ENCODE assay signal across 8 cellular contexts in genomic region chr18:77108001-77108692, GRCh38. TPM values are rescaled to one million over a fixed set of nuclear protein-coding genes. Genes with fewer than 3 reads are reported as not detected.
DNase-seq lines count a peak whose midpoint lies in the region; ATAC-seq and TF ChIP-seq lines count a peak whose summit lies in the region.

No MANE protein-coding gene starts in this region.

- H3K36me3 ChIP-seq in OCI-LY3 (replicated peaks; ENCODE audit: low read depth, low read length): peaks cover 33% of the 10 kb centered on the region

- no peaks in the 10 kb centered on the region for H3K9me3 ChIP-seq in OCI-LY3 (ENCODE audit: insufficient read depth, low read length)

- no peaks in the 10 kb centered on the region for H3K9me3 Mint-ChIP-seq in naive B cell

- H3K27ac ChIP-seq in OCI-LY3 (ENCODE audit: low read length) (peak overlapping the region; percentile 55), coronary artery (peak overlapping the region; percentile 41 to 66)

- peak overlapping the region; percentile 44 for H3K4me3 ChIP-seq in OCI-LY3 (ENCODE audit: low read length)
- peak overlapping the region; percentile 32 for H3K4me3 ChIP-seq in coronary artery

- H3K4me2 ChIP-seq in OCI-LY3 (ENCODE audit: low read length): peak overlapping the region; percentile 69

- H2AFZ ChIP-seq in OCI-LY3 (ENCODE audit: low read depth, low read length): no peak overlapping the region

- peak overlapping the region in 7 of 8 donors; percentile 31 to 70 (median 57) for H3K4me3 Mint-ChIP-seq in naive B cell

- H3K27me3 ChIP-seq in OCI-LY3 (ENCODE audit: low read depth, low read length): no peaks in the 10 kb centered on the region

- ATAC-seq in Right ventricle myocardium inferior (peak; percentile 63), HG02763 (IDR thresholded peaks at IDR 0.05; ENCODE audit: unreplicated experiment) (peak; percentile 57), naive B cell (ENCODE audit: low read depth in 2 of 2) (peak; percentile 72 to 79)

- H3K27me3 Mint-ChIP-seq in naive B cell: no peaks in the 10 kb centered on the region

- H3K9ac ChIP-seq in OCI-LY3 (ENCODE audit: low read length): peak overlapping the region; percentile 7; the same call in 1 of the 2 replicates

- peaks cover 0 to 28% of the 10 kb centered on the region in 2 donors for H3K36me3 Mint-ChIP-seq in naive B cell

- DNase-seq in Right ventricle myocardium inferior (ENCODE audit: missing footprints) (no peak), cardiac septum (ENCODE audit: low spot score) (no peak), coronary artery (ENCODE audit: low spot score) (no peak), naive B cell (peak; percentile 15), GM19240 (ENCODE audit: insufficient read length, low spot score) (no peak), NCI-H2107 treated with DMSO at 0.1 percent for 48 hours (lab: John Stamatoyannopoulos, UW; ENCODE audit: unreplicated experiment) (no peak)

- TF ChIP-seq CTCF in OCI-LY3 (IDR thresholded peaks at IDR 0.05; ENCODE audit: low read depth, low read length): no peak
- TF ChIP-seq CTCF in coronary artery (IDR thresholded peaks at IDR 0.05): no peak

- intact Hi-C loops in Right ventricle myocardium inferior (cut with DNase I) (no loop called here), cardiac septum (cut with DNase I) (loop anchor here (5.0 kb wide), 1 partner anchor 36 kb away; no protein-coding TSS in a partner anchor)

- H3K4me1 Mint-ChIP-seq in naive B cell: peaks cover 64 to 78% (median 75%) of the 10 kb centered on the region in 3 donors

- H3K79me2 ChIP-seq in OCI-LY3 (ENCODE audit: low read length): peaks cover 27% of the 10 kb centered on the region

- H3K4me1 ChIP-seq in OCI-LY3 (ENCODE audit: low read length): peaks cover 57% of the 10 kb centered on the region

- H4K20me1 ChIP-seq in OCI-LY3 (ENCODE audit: insufficient read depth, low read length): peaks cover 8% of the 10 kb centered on the region

- H3K27ac Mint-ChIP-seq in naive B cell: peak overlapping the region in 5 of 6 donors; percentile 13 to 86 (median 63)

RNA-seq across cellular contexts. Expression of gene MBP, which starts 24.4 kb away (rescaled TPM):
- total RNA-seq in Right ventricle myocardium inferior: 34.9 TPM
- 37.7 TPM for total RNA-seq in cardiac septum
- polyA plus RNA-seq in naive B cell (ENCODE audit: low read depth in 6 of 6): 10 to 100 TPM; 35.4 to 69.2 (median 66.6) TPM
